In the genomic region with DNA sequence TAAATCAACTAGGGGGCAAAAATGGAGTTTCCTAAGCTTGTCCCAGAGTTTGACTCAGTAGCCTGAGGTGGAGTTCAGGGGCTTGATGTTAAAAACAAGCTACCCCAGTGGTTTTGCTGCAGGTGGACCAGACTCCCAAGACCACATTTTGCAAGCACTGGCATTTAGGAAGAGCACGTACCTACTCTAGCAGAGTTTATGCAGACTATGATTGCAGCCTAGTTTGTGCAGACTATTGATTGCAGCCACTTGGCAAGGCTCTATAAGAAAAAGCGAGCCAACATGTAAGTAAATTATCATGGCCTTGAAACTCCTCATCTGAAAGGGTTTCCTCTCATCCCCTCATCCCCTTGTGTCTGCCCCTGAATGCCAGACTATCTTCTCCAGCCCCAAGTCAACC, we compare ENCODE assay signal across 21 cellular contexts.
DNase-seq lines count a peak whose midpoint lies in the region; ATAC-seq, FAIRE-seq and TF ChIP-seq lines count a peak whose summit lies in the region.
"Had no signal": no experiment of that assay in that cellular context is flagged by ENCODE, and none has a peak within 500 bp of the region (broad histone marks: within the 10 kb centered on the region; RNA-seq: fewer than 3 reads in every experiment).

No MANE protein-coding gene starts in this region.

- H3K79me2 ChIP-seq in HepG2 (ENCODE audit: insufficient read depth, low read length), result no peaks in the 10 kb centered on the region
- H3K79me2 ChIP-seq in KMS-11 (ENCODE audit: insufficient read depth, low read depth), result no peaks in the 10 kb centered on the region
- no peaks in the 10 kb centered on the region for H3K79me2 ChIP-seq in OCI-LY1 (ENCODE audit: insufficient read depth, low read length)

- H4K20me1 ChIP-seq in HepG2 (ENCODE audit: insufficient read depth, low read length), result no peaks in the 10 kb centered on the region
- H4K20me1 ChIP-seq in KMS-11 (ENCODE audit: insufficient read depth), result no peaks in the 10 kb centered on the region
- no peaks in the 10 kb centered on the region for H4K20me1 ChIP-seq in OCI-LY1 (ENCODE audit: insufficient read depth, low read length)

- WGBS in right lobe of liver (ENCODE audit: insufficient coverage, low coverage, low lambda C conversion rate, missing lambda C conversion rate), result 20% methylated on average over 1 of the region's 2 CpGs
- WGBS in HepG2 (ENCODE audit: low lambda C conversion rate), result 39% methylated on average over 2 of the region's 2 CpGs

- no peak overlapping the region for H2AFZ ChIP-seq in HepG2 (ENCODE audit: low read length)
- peak overlapping the region; percentile 26 for H2AFZ ChIP-seq in KMS-11 (ENCODE audit: low read depth)
- H2AFZ ChIP-seq in OCI-LY1 (ENCODE audit: low read length), result no peak overlapping the region

- CTCF ChIA-PET in HepG2 (lab: Yijun Ruan, JAX; ENCODE audit: low intra/inter-chr PET ratio, low total read pairs), result no interaction called here

- H3K27me3 ChIP-seq in right lobe of liver, result no peaks in the 10 kb centered on the region
- H3K27me3 ChIP-seq in HepG2 (ENCODE audit: control insufficient read depth in 1 of 2, insufficient read depth in 2 of 2, low read length in 2 of 2), result no peaks in the 10 kb centered on the region
- no peaks in the 10 kb centered on the region for H3K27me3 ChIP-seq in KMS-11 (ENCODE audit: insufficient read depth, low read depth)
- H3K27me3 ChIP-seq in OCI-LY1 (ENCODE audit: insufficient read depth, low read length), result no peaks in the 10 kb centered on the region

- TF ChIP-seq EP300 in HepG2 (IDR thresholded peaks at IDR 0.05; ENCODE audit: low read depth in 2 of 2, low read length in 2 of 2) (no peak), HepG2 (CRISPR knock-in tag; IDR thresholded peaks at IDR 0.05; ENCODE audit: borderline replicate concordance) (no peak)

- intact Hi-C loops in right lobe of liver (cut with DNase I) (no loop called here), HepG2 (cut with micrococcal nuclease; ENCODE audit: unreplicated experiment) (no loop called here)

- POLR2A ChIA-PET in HepG2 (lab: Yijun Ruan, JAX), result no interaction called here

- TF ChIP-seq CTCF in right lobe of liver (IDR thresholded peaks at IDR 0.05) (no peak), HepG2 (CRISPR knock-in tag; IDR thresholded peaks at IDR 0.05) (no peak), KMS-11 (conservative IDR thresholded peaks at IDR 0.05; ENCODE audit: low read depth, low read length) (no peak), OCI-LY1 (IDR thresholded peaks at IDR 0.05; ENCODE audit: low read length) (no peak)

- H3K4me3 ChIP-seq in right lobe of liver, result no peak overlapping the region
- H3K4me3 ChIP-seq in HepG2 (replicated peaks in 1 of 3; ENCODE audit: insufficient read depth in 1 of 3, low read depth in 2 of 3, low read length in 3 of 3), result no peak overlapping the region
- no peak overlapping the region for H3K4me3 ChIP-seq in KMS-11 (IDR thresholded peaks at IDR 0.05; ENCODE audit: insufficient read depth, low read depth, low read length)
- no peak overlapping the region for H3K4me3 ChIP-seq in OCI-LY1 (ENCODE audit: low read depth, low read length, poor library complexity, severe bottlenecking)
- H3K4me3 ChIP-seq: A549 had no signal

- ATAC-seq in right lobe of liver, result peak; percentile 63 to 80 (median 76)
- ATAC-seq in HepG2, result no peak
- ATAC-seq: A549; CD8-positive, alpha-beta T cell had no signal

- FAIRE-seq in HepG2 (lab: Jason Lieb, UNC), result no peak
- FAIRE-seq: A549, D721Med, G401.6, GM12891, GM19239 had no signal

- TF ChIP-seq RAD21 in HepG2 (CRISPR knock-in tag; IDR thresholded peaks at IDR 0.05), result no peak

- no TSS peak for BruUV-seq in HepG2 (replicated peaks; lab: Mats Ljungman, UMichigan)

- H3K9me2 ChIP-seq in OCI-LY1 (ENCODE audit: low read depth, low read length), result no peaks in the 10 kb centered on the region

- DNase-seq in right lobe of liver (peak in 1 of 3 donors; percentile 44), HepG2 (ENCODE audit: low spot score) (no peak), NCI-H1105 (lab: John Stamatoyannopoulos, UW) (no peak), NCI-H226 (no peak), glomerular visceral epithelial cell (ENCODE audit: extremely low spot score) (no peak)
- DNase-seq: AML-193; Caco-2; Calu3; CD4-positive, alpha-beta T cell; CD8-positive, alpha-beta T cell; DMS79 treated with DMSO at 0.1 percent for 48 hours; GF-D8 had no signal

- H3K4me2 ChIP-seq in HepG2 (ENCODE audit: low read depth, low read length) (no peak overlapping the region), KMS-11 (peak overlapping the region; percentile 72), OCI-LY1 (ENCODE audit: low read length) (peak overlapping the region; percentile 35)
- H3K4me2 ChIP-seq: A549 had no signal

- in situ Hi-C loops in HepG2 (cut with HindIII; ENCODE audit: extremely low pct_ligation_motif_present, low pct_unique_long_range_greater_than_20kb), result no loop called here

- no peaks in the 10 kb centered on the region for H3K9me3 ChIP-seq in right lobe of liver
- H3K9me3 ChIP-seq in HepG2 (ENCODE audit: low read length), result no peaks in the 10 kb centered on the region
- H3K9me3 ChIP-seq in OCI-LY1 (ENCODE audit: low read length), result no peaks in the 10 kb centered on the region
- H3K9me3 ChIP-seq: A549, Caco-2 had no signal

- TF ChIP-seq POLR2A in right lobe of liver (IDR thresholded peaks at IDR 0.05) (no peak), HepG2 (IDR thresholded peaks at IDR 0.05; ENCODE audit: insufficient read depth in 1 of 2, low read depth in 2 of 2, low read length in 2 of 2) (no peak)

- no peaks in the 10 kb centered on the region; the same call in 1 of the 2 replicates for H3F3A ChIP-seq in OCI-LY1 (ENCODE audit: insufficient read depth, low read length)

- H3K36me3 ChIP-seq in right lobe of liver, result no peaks in the 10 kb centered on the region
- H3K36me3 ChIP-seq in HepG2 (replicated peaks in 1 of 2; ENCODE audit: control insufficient read depth in 1 of 2, insufficient read depth in 2 of 2, low read length in 2 of 2), result no peaks in the 10 kb centered on the region
- no peaks in the 10 kb centered on the region for H3K36me3 ChIP-seq in KMS-11 (ENCODE audit: insufficient read depth)
- H3K36me3 ChIP-seq in OCI-LY1 (ENCODE audit: insufficient read depth, low read length), result no peaks in the 10 kb centered on the region

- H3K4me1 ChIP-seq in right lobe of liver (peaks cover 0 to 33% (median 11%) of the 10 kb centered on the region in 4 donors), HepG2 (ENCODE audit: insufficient read depth, low read length) (no peaks in the 10 kb centered on the region), KMS-11 (ENCODE audit: low read depth, poor library complexity, severe bottlenecking) (peaks cover 53% of the 10 kb centered on the region), OCI-LY1 (ENCODE audit: insufficient read depth, low read length, severe bottlenecking) (peaks cover 37% of the 10 kb centered on the region)
- H3K4me1 ChIP-seq: A549, Caco-2 had no signal

- H3K27ac ChIP-seq in right lobe of liver (no peak overlapping the region), HepG2 (ENCODE audit: extremely low read length, insufficient read depth, low read length) (no peak overlapping the region), KMS-11 (peak overlapping the region; percentile 18; the same call in 1 of the 2 replicates), OCI-LY1 (ENCODE audit: low read depth, low read length, poor library complexity, severe bottlenecking) (peak overlapping the region; percentile 85)
- H3K27ac ChIP-seq: 22Rv1, A549, C4-2B had no signal

- H3K9ac ChIP-seq in HepG2 (ENCODE audit: insufficient read depth, low read depth, low read length) (no peak overlapping the region), KMS-11 (no peak overlapping the region), OCI-LY1 (ENCODE audit: low read length) (peak overlapping the region; percentile 36; the same call in 1 of the 2 replicates)

TF ChIP-seq in HepG2, 621 proteins besides CTCF, POLR2A, EP300 and RAD21:
- TF ChIP-seq THYN1 (CRISPR knock-in tag; IDR thresholded peaks at IDR 0.05; ENCODE audit: borderline replicate concordance, low read depth) (no peak), CBX5 (CRISPR knock-in tag; IDR thresholded peaks at IDR 0.05; ENCODE audit: borderline replicate concordance) (no peak), ZBTB7B (CRISPR knock-in tag; IDR thresholded peaks at IDR 0.05) (no peak), SCMH1 (CRISPR knock-in tag; IDR thresholded peaks at IDR 0.05; ENCODE audit: borderline replicate concordance) (no peak), DDIT3 (CRISPR knock-in tag; IDR thresholded peaks at IDR 0.05) (no peak), ZSCAN30 (CRISPR knock-in tag; IDR thresholded peaks at IDR 0.05) (no peak), NCOA1 (CRISPR knock-in tag; IDR thresholded peaks at IDR 0.05) (no peak), ZNF160 (CRISPR knock-in tag; IDR thresholded peaks at IDR 0.05) (no peak)

Comparison
In these comparisons a context has a peak if more than half of its experiments do, and no peak if none do; other contexts are left out.
1. H3K27ac ChIP-seq: peak in KMS-11 (single experiment) and OCI-LY1 (single experiment); none in right lobe of liver (0 of 3) and HepG2 (single experiment).